9 cellular contexts compared by ENCODE assay signal in the genomic region with DNA sequence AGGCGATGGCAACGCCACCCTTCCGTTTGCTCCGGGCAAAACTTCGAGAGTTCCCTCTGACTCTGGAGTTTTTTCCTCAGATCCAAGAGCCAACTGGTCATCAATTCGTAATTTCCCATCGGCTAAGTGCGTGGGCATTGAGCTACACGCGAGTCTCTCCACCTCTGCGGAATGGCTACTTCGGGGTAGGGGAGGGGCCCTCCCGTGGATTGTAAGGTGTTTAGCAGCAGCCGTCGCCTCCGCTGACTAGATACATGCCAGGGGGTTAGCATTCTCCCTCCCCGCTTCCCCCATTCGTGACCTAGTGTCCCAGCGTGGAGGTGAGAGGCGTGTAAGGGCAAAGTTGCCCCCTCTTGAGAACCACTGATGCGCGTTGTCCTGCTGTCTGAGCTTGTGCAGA. TPM values are rescaled to one million over a fixed set of nuclear protein-coding genes. Genes with fewer than 3 reads are reported as not detected.
A peak's percentile ranks its signal among the peaks of the same experiment; 100 is the strongest.
DNase-seq lines count a peak whose midpoint lies in the region; ATAC-seq, FAIRE-seq and TF ChIP-seq lines count a peak whose summit lies in the region.
"Not testable (repeated sequence)": the region's sequence is repeated elsewhere in the genome, so short reads cannot be mapped to it uniquely, and the experiment has no call there.
"Had no signal": no experiment of that assay in that cellular context is flagged by ENCODE, and none has a peak within 500 bp of the region (broad histone marks: within the 10 kb centered on the region; RNA-seq: fewer than 3 reads in every experiment).

No MANE protein-coding gene starts in this region.

- not testable (repeated sequence) for TF ChIP-seq EP300 in upper lobe of left lung (IDR thresholded peaks at IDR 0.05)

- not testable (repeated sequence) for H3K4me1 ChIP-seq in H9 (ENCODE audit: insufficient read depth, low read length); astrocyte (ENCODE audit: insufficient read depth, low read length); endodermal cell (ENCODE audit: control insufficient read depth, insufficient read depth, low read length); right cardiac atrium (ENCODE audit: control insufficient read depth, insufficient read depth, low read length)
- peaks cover 3 to 15% (median 7%) of the 10 kb centered on the region in 4 donors for H3K4me1 ChIP-seq in upper lobe of left lung

- H2AK5ac ChIP-seq in H9 (ENCODE audit: insufficient read length, low read length) = not testable (repeated sequence)

- H2AFZ ChIP-seq in H9 (ENCODE audit: low read length); astrocyte (ENCODE audit: low read depth, low read length): not testable (repeated sequence)

- H3K9ac ChIP-seq in H9 (ENCODE audit: extremely low read depth, insufficient read length, low read length); astrocyte (ENCODE audit: low read length); endodermal cell (ENCODE audit: extremely low read depth, low read length, poor library complexity, severe bottlenecking): not testable (repeated sequence)

- H3K27ac Mint-ChIP-seq in H9; astrocyte (ENCODE audit: unreplicated experiment); endodermal cell; nephron progenitor cell: not testable (repeated sequence)

- not testable (repeated sequence) for H3K79me1 ChIP-seq in H9 (ENCODE audit: insufficient read depth, low read depth, low read length, poor library complexity, severe bottlenecking)

- not testable (repeated sequence) for FAIRE-seq in astrocyte (lab: Jason Lieb, UNC)

- not testable (repeated sequence) for TF ChIP-seq POLR2A in upper lobe of left lung (IDR thresholded peaks at IDR 0.05)

- not testable (repeated sequence) for H4K5ac ChIP-seq in H9 (ENCODE audit: insufficient read length, low read depth, low read length)

- not testable (repeated sequence) for H3K27ac ChIP-seq in H9 (ENCODE audit: insufficient read length, low read depth, low read length); astrocyte (ENCODE audit: low read depth, low read length); endodermal cell (ENCODE audit: low read depth, low read length); right cardiac atrium (ENCODE audit: low read length); upper lobe of left lung

- not testable (repeated sequence) for H3T11ph ChIP-seq in H9 (ENCODE audit: low read length)

- H2BK20ac ChIP-seq in H9 (ENCODE audit: low read depth, low read length, poor library complexity, severe bottlenecking) = not testable (repeated sequence)

- not testable (repeated sequence) for H3K4me3 ChIP-seq in astrocyte (ENCODE audit: insufficient read depth, low read depth, low read length); right cardiac atrium (ENCODE audit: low read length); upper lobe of left lung
- H3K4me3 ChIP-seq in endodermal cell (ENCODE audit: low read length) (peak overlapping the region; percentile 72), iPS-18c (ENCODE audit: insufficient read depth, low read depth, low read length) (peak overlapping the region; percentile 76; the same call in 1 of the 2 replicates)

- H4K20me1 ChIP-seq in H9 (ENCODE audit: control insufficient read depth, insufficient read depth, insufficient read length); astrocyte (ENCODE audit: insufficient read depth, low read length): not testable (repeated sequence)

- not testable (repeated sequence) for H3K23me2 ChIP-seq in H9 (ENCODE audit: insufficient read length, low read depth, low read length, poor library complexity, severe bottlenecking)

- peak overlapping the region; percentile 86 to 93 for H3K4me3 Mint-ChIP-seq in H9
- H3K4me3 Mint-ChIP-seq in astrocyte (ENCODE audit: unreplicated experiment) = not testable (repeated sequence)
- H3K4me3 Mint-ChIP-seq in endodermal cell = peak overlapping the region; percentile 71
- peak overlapping the region; percentile 88 for H3K4me3 Mint-ChIP-seq in nephron progenitor cell

- not testable (repeated sequence) for H3K56ac ChIP-seq in H9 (ENCODE audit: insufficient read length, low read depth, low read length)

- not testable (repeated sequence) for H2BK5ac ChIP-seq in H9 (ENCODE audit: insufficient read length, low read length)

- H3K36me3 Mint-ChIP-seq in H9 (ENCODE audit: insufficient read depth in 1 of 3, low read depth in 3 of 3); astrocyte (ENCODE audit: low read depth, unreplicated experiment); endodermal cell (ENCODE audit: low read depth); nephron progenitor cell (ENCODE audit: low read depth): not testable (repeated sequence)

- H3K14ac ChIP-seq in H9 (ENCODE audit: insufficient read depth, low read length) = not testable (repeated sequence)

- not testable (repeated sequence) for H4K91ac ChIP-seq in H9 (ENCODE audit: insufficient read length, low read depth, low read length)

- not testable (repeated sequence) for H2BK12ac ChIP-seq in H9 (ENCODE audit: insufficient read length, low read depth, low read length)

- H3K4me2 ChIP-seq in H9 (ENCODE audit: insufficient read depth, insufficient read length, low read length) = peak overlapping the region; percentile 35
- peak overlapping the region; percentile 73 for H3K4me2 ChIP-seq in astrocyte (ENCODE audit: low read length)

- TF ChIP-seq CTCF in H9 (conservative IDR thresholded peaks at IDR 0.05); astrocyte (IDR thresholded peaks at IDR 0.05; ENCODE audit: insufficient read depth, low read depth, low read length); endodermal cell (conservative IDR thresholded peaks at IDR 0.05); nephron progenitor cell (IDR thresholded peaks at IDR 0.05); upper lobe of left lung (IDR thresholded peaks at IDR 0.05): not testable (repeated sequence)

- intact Hi-C loops in right cardiac atrium (cut with DNase I) = not testable (repeated sequence)

- H2BK120ac ChIP-seq in H9 (ENCODE audit: low read depth, low read length, poor library complexity, severe bottlenecking) = not testable (repeated sequence)

- not testable (repeated sequence) for H2BK15ac ChIP-seq in H9 (ENCODE audit: low read depth, low read length)

- no CpG with 5 or more reads among the region's 22 CpGs for WGBS in H9 (ENCODE audit: extremely low coverage, insufficient read length, low lambda C conversion rate)
- WGBS in endodermal cell (ENCODE audit: insufficient coverage in 1 of 2, insufficient read length in 1 of 2), 2 experiments = 0 to 19% methylated on average over 3 to 16 of the region's 22 CpGs
- 52% methylated on average over 22 of the region's 22 CpGs for WGBS in right cardiac atrium
- WGBS in upper lobe of left lung, 2 donors = 62 to 72% methylated on average over 14 to 22 of the region's 22 CpGs

- peak; percentile 42 to 43 for ATAC-seq in right cardiac atrium
- peak; percentile 28 to 81 for ATAC-seq in upper lobe of left lung (ENCODE audit: low FRiP score in 2 of 2)

- not testable (repeated sequence) for H3K9me3 Mint-ChIP-seq in H9; astrocyte (ENCODE audit: unreplicated experiment); endodermal cell; nephron progenitor cell

- H3K27me3 ChIP-seq in H9 (ENCODE audit: insufficient read depth, low read length); astrocyte (ENCODE audit: insufficient read depth, low read length); endodermal cell (ENCODE audit: control insufficient read depth, insufficient read depth, low read length, poor library complexity, severe bottlenecking); right cardiac atrium (ENCODE audit: control insufficient read depth, insufficient read depth): not testable (repeated sequence)
- peaks cover 0 to 12% (median 5%) of the 10 kb centered on the region in 4 donors for H3K27me3 ChIP-seq in upper lobe of left lung

- H4K8ac ChIP-seq in H9 (replicated peaks; ENCODE audit: insufficient read length, low read depth, low read length) = not testable (repeated sequence)

- H3K27me3 Mint-ChIP-seq in H9 (ENCODE audit: low read depth) (peaks cover 38% of the 10 kb centered on the region), astrocyte (ENCODE audit: low read depth, unreplicated experiment) (peaks cover 21% of the 10 kb centered on the region), endodermal cell (ENCODE audit: insufficient read depth) (peaks cover 43% of the 10 kb centered on the region), nephron progenitor cell (ENCODE audit: low read depth, poor library complexity) (peaks cover 39% of the 10 kb centered on the region)

- not testable (repeated sequence) for H3K18ac ChIP-seq in H9 (ENCODE audit: insufficient read length, low read depth, low read length)

- H3K23ac ChIP-seq in H9 (ENCODE audit: insufficient read length, low read depth, low read length) = not testable (repeated sequence)

- H3K36me3 ChIP-seq in astrocyte (ENCODE audit: insufficient read depth, low read length); endodermal cell (ENCODE audit: control insufficient read depth, insufficient read depth, low read length); upper lobe of left lung: not testable (repeated sequence)

- H3K4me1 Mint-ChIP-seq in H9 (peaks cover 29% of the 10 kb centered on the region in 2 experiments), endodermal cell (peaks cover 12% of the 10 kb centered on the region), nephron progenitor cell (peaks cover 24% of the 10 kb centered on the region)
- not testable (repeated sequence) for H3K4me1 Mint-ChIP-seq in astrocyte (ENCODE audit: low read depth, unreplicated experiment)

- not testable (repeated sequence) for H3K79me2 ChIP-seq in H9 (ENCODE audit: insufficient read depth, low read length); astrocyte (ENCODE audit: insufficient read depth, low read length)

- H3K4ac ChIP-seq in H9 (ENCODE audit: low read depth, low read length) = not testable (repeated sequence)

- DNase-seq in H9; astrocyte (ENCODE audit: low read depth); endodermal cell; right cardiac atrium; nephron progenitor cell; upper lobe of left lung: not testable (repeated sequence)

- not testable (repeated sequence) for H3K9me3 ChIP-seq in H9 (ENCODE audit: control insufficient read depth, low read depth, low read length); astrocyte (ENCODE audit: insufficient read depth, low read depth, low read length); endodermal cell (ENCODE audit: control insufficient read depth, low read length); right cardiac atrium (ENCODE audit: control insufficient read depth, low read length); iPS-18c (ENCODE audit: control insufficient read depth, insufficient read depth, low read length); upper lobe of left lung

RNA-seq across cellular contexts. Expression of a gene that starts 21.8 kb away (rescaled TPM):
- total RNA-seq in H9 (2021) = 1,874 and 2,051 TPM in 2 replicates
- total RNA-seq in astrocyte = 1,356 and 1,553 TPM in 2 replicates
- total RNA-seq in endodermal cell = 1,000 to 10,000 TPM; 2,483 to 3,611 TPM
- polyA plus RNA-seq in endodermal cell (2013, experiment 1 of 2) = 11,872 TPM
- polyA plus RNA-seq in endodermal cell (2013, experiment 2 of 2) = 14,577 TPM
- total RNA-seq in right cardiac atrium = 1,000 to 10,000 TPM; 3,675 to 8,578 (median 7,073) TPM
- polyA plus RNA-seq in right cardiac atrium = not detected
- over 10,000 TPM in 1 of 6 donors, 1,000 to 10,000 TPM in 2, under 1 TPM in 3; under 0.01 to 14,413 (median 1,360) TPM for total RNA-seq in upper lobe of left lung
- polyA plus RNA-seq: CD4-positive, alpha-beta memory T cell; IgD-negative memory B cell had no signal
